In genomic region chr6:155528982-155529453, GRCh38 we compare ENCODE assay signal across 8 cellular contexts.
DNase-seq lines count a peak whose midpoint lies in the region; TF ChIP-seq lines count a peak whose summit lies in the region.

No MANE protein-coding gene starts in this region.

- H3K4me1 ChIP-seq in A673 (ENCODE audit: insufficient read depth, low read length, poor library complexity, severe bottlenecking) = peaks cover 25% of the 10 kb centered on the region
- peaks cover 23% of the 10 kb centered on the region for H3K4me1 ChIP-seq in GM23248 (ENCODE audit: insufficient read depth)
- H3K4me1 ChIP-seq in SJSA1 (replicated peaks) = peaks cover 15% of the 10 kb centered on the region
- H3K4me1 ChIP-seq in left ventricle myocardium inferior = peaks cover 17% of the 10 kb centered on the region
- peaks cover 8% of the 10 kb centered on the region for H3K4me1 ChIP-seq in suprapubic skin

- peak; percentile 84 for DNase-seq in A673 (ENCODE audit: low spot score)
- DNase-seq in GM23248 = peak; percentile 93
- DNase-seq in SJSA1 (ENCODE audit: low read depth in 1 of 2, low spot score in 2 of 2) = peak in 1 of 2 experiments; percentile 32
- no peak for DNase-seq in left ventricle myocardium inferior
- DNase-seq in caudate nucleus (lab: John Stamatoyannopoulos, UW) = no peak
- DNase-seq in suprapubic skin (ENCODE audit: low spot score in 2 of 2) = no peak
- no peak for DNase-seq in GM19240 (ENCODE audit: insufficient read length, low spot score)
- DNase-seq in NCI-H2107 (lab: John Stamatoyannopoulos, UW) = no peak

- in situ Hi-C loops in GM23248 (cut with MboI) = no loop called here

- CTCF ChIA-PET in A673 (lab: Charles Lee) = interaction anchor here (1.3 to 1.5 kb wide), 2 partner anchors 200 to 201 kb away, joined by 6 to 7 read pairs; no protein-coding TSS in a partner anchor

- BruUV-seq in A673 (replicated peaks; lab: Mats Ljungman, UMichigan) = no TSS peak

- WGBS in GM23248 (ENCODE audit: low coverage in 1 of 2, low lambda C conversion rate in 2 of 2, missing lambda C conversion rate in 2 of 2), 2 experiments = 4 to 8% methylated on average over 2 of the region's 2 CpGs
- 45% methylated on average over 2 of the region's 2 CpGs for WGBS in suprapubic skin

- H3K9me3 ChIP-seq in A673 (ENCODE audit: low read depth, low read length, poor library complexity, severe bottlenecking) (peaks cover 6% of the 10 kb centered on the region), GM23248 (ENCODE audit: low read depth) (no peaks in the 10 kb centered on the region), SJSA1 (replicated peaks) (no peaks in the 10 kb centered on the region), left ventricle myocardium inferior (replicated peaks) (peaks cover 11% of the 10 kb centered on the region), suprapubic skin (no peaks in the 10 kb centered on the region)

- H3K4me2 ChIP-seq in GM23248 (ENCODE audit: unreplicated experiment) = peak overlapping the region; percentile 51

- POLR2A ChIA-PET in A673 (lab: Charles Lee; ENCODE audit: low non-redundant PET) = no interaction called here

- H3K79me2 ChIP-seq in GM23248 (ENCODE audit: insufficient read depth) = no peaks in the 10 kb centered on the region

- TF ChIP-seq CTCF in A673 (conservative IDR thresholded peaks at IDR 0.05; ENCODE audit: low read depth, low read length) (no peak), left ventricle myocardium inferior (IDR thresholded peaks at IDR 0.05; ENCODE audit: borderline replicate concordance) (no peak), suprapubic skin (IDR thresholded peaks at IDR 0.05) (no peak)

- no peaks in the 10 kb centered on the region for H3K9me2 ChIP-seq in GM23248 (ENCODE audit: insufficient read depth)

- peak overlapping the region; percentile 49 for H3K27ac ChIP-seq in A673 (ENCODE audit: low read depth, low read length, poor library complexity, severe bottlenecking)
- peak overlapping the region; percentile 87 for H3K27ac ChIP-seq in GM23248
- peak overlapping the region; percentile 36 for H3K27ac ChIP-seq in SJSA1
- H3K27ac ChIP-seq in left ventricle myocardium inferior (replicated peaks) = peak overlapping the region; percentile 36
- H3K27ac ChIP-seq in caudate nucleus (ENCODE audit: low read depth, low read length) = no peak overlapping the region
- no peak overlapping the region for H3K27ac ChIP-seq in suprapubic skin

- H3K36me3 ChIP-seq in A673 (ENCODE audit: insufficient read depth, low read length, poor library complexity, severe bottlenecking) (no peaks in the 10 kb centered on the region), GM23248 (ENCODE audit: low read depth) (no peaks in the 10 kb centered on the region), SJSA1 (no peaks in the 10 kb centered on the region), left ventricle myocardium inferior (no peaks in the 10 kb centered on the region), suprapubic skin (no peaks in the 10 kb centered on the region)

- no peak for TF ChIP-seq EP300 in suprapubic skin (IDR thresholded peaks at IDR 0.05)

- peak overlapping the region; percentile 30 for H2AFZ ChIP-seq in GM23248

- H4K20me1 ChIP-seq in GM23248 (ENCODE audit: insufficient read depth) = no peaks in the 10 kb centered on the region

- no peak for TF ChIP-seq POLR2A in suprapubic skin (IDR thresholded peaks at IDR 0.05)

- H3K4me3 ChIP-seq in A673 (ENCODE audit: low read depth, low read length, poor library complexity, severe bottlenecking) (no peak overlapping the region), GM23248 (no peak overlapping the region), SJSA1 (no peak overlapping the region), left ventricle myocardium inferior (no peak overlapping the region), suprapubic skin (no peak overlapping the region)

- intact Hi-C loops in A673 (cut with micrococcal nuclease; ENCODE audit: unreplicated experiment) = loop anchor here (10.0 kb wide), 1 partner anchor 344 kb away; no protein-coding TSS in a partner anchor
- intact Hi-C loops in left ventricle myocardium inferior (cut with micrococcal nuclease) = no loop called here

- peaks cover 20% of the 10 kb centered on the region for H3F3A ChIP-seq in GM23248 (ENCODE audit: insufficient read depth)

- H3K27me3 ChIP-seq in A673 (replicated peaks; ENCODE audit: insufficient read depth, low read depth, low read length, poor library complexity) = no peaks in the 10 kb centered on the region
- no peaks in the 10 kb centered on the region for H3K27me3 ChIP-seq in GM23248 (replicated peaks; ENCODE audit: insufficient read depth)
- H3K27me3 ChIP-seq in SJSA1 (replicated peaks) = no peaks in the 10 kb centered on the region
- no peaks in the 10 kb centered on the region for H3K27me3 ChIP-seq in left ventricle myocardium inferior (ENCODE audit: low read depth)
- H3K27me3 ChIP-seq in suprapubic skin = no peaks in the 10 kb centered on the region

- H3K9ac ChIP-seq in GM23248 = peak overlapping the region; percentile 66

Comparison
In these comparisons a context has a peak if more than half of its experiments do, and no peak if none do; other contexts are left out.
1. DNase-seq: peak in A673 (single experiment) and GM23248 (single experiment); none in left ventricle myocardium inferior (single experiment), caudate nucleus (0 of 61), suprapubic skin (0 of 2), GM19240 (single experiment) and NCI-H2107 (single experiment).
2. H3K27ac ChIP-seq: peak in A673 (single experiment), GM23248 (single experiment), SJSA1 (single experiment) and left ventricle myocardium inferior (single experiment); none in caudate nucleus (single experiment) and suprapubic skin (single experiment).